30 cellular contexts compared by ENCODE assay signal in the genomic region with DNA sequence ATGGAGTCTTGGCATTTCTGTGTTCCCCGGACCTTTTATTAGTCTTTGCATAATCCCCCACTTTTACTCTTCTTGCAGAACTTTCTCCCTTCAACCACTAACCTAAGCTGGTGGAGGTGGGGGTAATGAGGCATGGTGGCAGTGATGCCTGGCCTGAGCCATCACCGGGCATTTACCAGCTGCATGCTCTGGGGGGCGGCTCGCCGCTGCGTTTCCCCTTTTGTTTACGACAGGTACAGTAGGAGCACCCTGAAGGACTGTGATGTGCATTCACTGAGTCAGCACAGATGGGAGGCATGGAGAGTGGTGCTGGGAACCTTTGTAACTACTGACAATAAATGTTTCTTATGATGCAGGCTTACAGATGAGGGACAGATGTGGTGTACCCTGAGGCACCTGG. TPM values are rescaled to one million over a fixed set of nuclear protein-coding genes. Genes with fewer than 3 reads are reported as not detected.
DNase-seq lines count a peak whose midpoint lies in the region; ATAC-seq and TF ChIP-seq lines count a peak whose summit lies in the region.
"Had no signal": no experiment of that assay in that cellular context is flagged by ENCODE, and none has a peak within 500 bp of the region (broad histone marks: within the 10 kb centered on the region; RNA-seq: fewer than 3 reads in every experiment).

No MANE protein-coding gene starts in this region.

- no peaks in the 10 kb centered on the region for H3K79me2 ChIP-seq in SK-N-SH (ENCODE audit: insufficient read depth)

- peaks cover 11% of the 10 kb centered on the region for H3K4me1 Mint-ChIP-seq in T-helper 17 cell

- H3K4me2 ChIP-seq in SK-N-SH, result no peak overlapping the region
- H3K4me2 ChIP-seq: A549 had no signal

- peaks cover 6 to 31% of the 10 kb centered on the region in 2 experiments for H3K36me3 ChIP-seq in SK-N-SH (replicated peaks in 1 of 2; ENCODE audit: control insufficient read depth in 1 of 2, insufficient read depth in 2 of 2, low read length in 1 of 2)
- peaks cover 4% of the 10 kb centered on the region for H3K36me3 ChIP-seq in H7 (replicated peaks; ENCODE audit: control insufficient read depth, insufficient read depth, low read length)
- H3K36me3 ChIP-seq in lung (ENCODE audit: control insufficient read depth in 2 of 2, insufficient read depth in 2 of 2, low read length in 2 of 2), result peaks cover 5 to 17% of the 10 kb centered on the region in 2 donors
- H3K36me3 ChIP-seq: prostate gland had no signal

- no peak overlapping the region for H3K4me3 Mint-ChIP-seq in T-helper 17 cell
- H3K4me3 Mint-ChIP-seq: activated CD4-positive, alpha-beta memory T cell treated with anti-CD3 and anti-CD28 coated beads, Interleukin-2, amount 10 ng/mL, durations not matched to agents 7 days and 5 days; stimulated activated memory B cell treated with anti-CD40 and anti-IgM and Interleukin-4, amounts not matched to agents 10 μg/mL and 1 μg/mL and 100 μg/mL, for 72 hours had no signal

- H3K27me3 ChIP-seq in SK-N-SH (ENCODE audit: insufficient read depth), result no peaks in the 10 kb centered on the region
- no peaks in the 10 kb centered on the region for H3K27me3 ChIP-seq in H7 (ENCODE audit: control insufficient read depth, insufficient read depth, low read length)
- H3K27me3 ChIP-seq in lung (ENCODE audit: control insufficient read depth, insufficient read depth), result no peaks in the 10 kb centered on the region
- H3K27me3 ChIP-seq: MG63, testis, vagina had no signal

- no peak for TF ChIP-seq EP300 in SK-N-SH (IDR thresholded peaks at IDR 0.05; ENCODE audit: borderline replicate concordance in 1 of 2, low read depth in 1 of 2, low read length in 1 of 2)

- H3K36me3 Mint-ChIP-seq in T-helper 17 cell (ENCODE audit: low read depth), result no peaks in the 10 kb centered on the region

- H3K9ac ChIP-seq in SK-N-SH, result no peak overlapping the region

- H3K9me3 ChIP-seq in SK-N-SH, result no peaks in the 10 kb centered on the region
- H3K9me3 ChIP-seq in T-helper 17 cell (ENCODE audit: control insufficient read depth, low read length, poor library complexity, severe bottlenecking), result no peaks in the 10 kb centered on the region
- H3K9me3 ChIP-seq in lung (ENCODE audit: control insufficient read depth in 2 of 2, insufficient read depth in 1 of 2, low read length in 1 of 2), result no peaks in the 10 kb centered on the region
- H3K9me3 ChIP-seq: A549, MG63, prostate gland, testis, vagina had no signal

- H3K27ac Mint-ChIP-seq in T-helper 17 cell, result peak overlapping the region; percentile 86
- H3K27ac Mint-ChIP-seq: activated CD4-positive, alpha-beta memory T cell treated with anti-CD3 and anti-CD28 coated beads, Interleukin-2, amount 10 ng/mL, durations not matched to agents 7 days and 5 days; stimulated activated memory B cell treated with anti-CD40 and anti-IgM and Interleukin-4, amounts not matched to agents 10 μg/mL and 1 μg/mL and 100 μg/mL, for 72 hours had no signal

- DNase-seq in SK-N-SH (peak; percentile 24), H7 (peak; percentile 68), T-helper 17 cell (no peak), lung (ENCODE audit: low spot score) (peak; percentile 22), HuH-7.5 (ENCODE audit: low spot score) (no peak), SW480 (ENCODE audit: low spot score) (no peak)
- DNase-seq: activated CD4-positive, alpha-beta memory T cell treated with anti-CD3 and anti-CD28 coated beads, Interleukin-2, amount 10 ng/mL, durations not matched to agents 7 days and 5 days; activated CD4-positive, CD25-positive, alpha-beta regulatory T cell; activated effector memory CD4-positive, alpha-beta T cell treated with anti-CD3 and anti-CD28 coated beads, Interleukin-2, amount 50 U/mL, for 16 hours; central memory CD4-positive, alpha-beta T cell; DMS53; mesenchymal stem cell; MG63; NCI-H1417 treated with DMSO at 0.1 percent for 48 hours; NCI-H2081; NCI-H345; stimulated activated CD4-positive, alpha-beta T cell treated with anti-CD3 and anti-CD28 coated beads, Interleukin-4, amount 100 ng/mL, for 4 hours; T1000; testis had no signal

- H4K20me1 ChIP-seq in SK-N-SH (ENCODE audit: insufficient read depth), result no peaks in the 10 kb centered on the region

- no peaks in the 10 kb centered on the region for H3K9me2 ChIP-seq in SK-N-SH

- no peak overlapping the region for H2AFZ ChIP-seq in SK-N-SH (ENCODE audit: low read depth)

- H3F3A ChIP-seq in SK-N-SH (replicated peaks; ENCODE audit: insufficient read depth), result peaks cover 3% of the 10 kb centered on the region

- no peak overlapping the region for H3K27ac ChIP-seq in SK-N-SH (ENCODE audit: low read depth in 2 of 2, low read length in 1 of 2)
- H3K27ac ChIP-seq in lung (ENCODE audit: low read depth in 1 of 2, low read length in 1 of 2), result no peak overlapping the region
- H3K27ac ChIP-seq: A549, prostate gland, SK-N-MC, testis, vagina had no signal

- WGBS in SK-N-SH (ENCODE audit: low lambda C conversion rate), result 58% methylated on average over 7 of the region's 7 CpGs
- 53 to 56% methylated on average over 7 of the region's 7 CpGs for WGBS in lung, 2 donors

- POLR2A ChIA-PET in SK-N-SH (lab: Yijun Ruan, JAX), result no interaction called here

- no peak for TF ChIP-seq RAD21 in SK-N-SH (IDR thresholded peaks at IDR 0.05; ENCODE audit: low read length)

- TF ChIP-seq CTCF in SK-N-SH (IDR thresholded peaks at IDR 0.05) (no peak), lung (IDR thresholded peaks at IDR 0.05; ENCODE audit: control extremely low read depth, extremely low read depth) (no peak)

- CTCF ChIA-PET in SK-N-SH (lab: Yijun Ruan, JAX), result interaction anchor here (1.0 to 5.0 kb wide), 4 partner anchors 14 to 521 kb away, joined by 3 to 65 read pairs (median 17); no protein-coding TSS in a partner anchor

- peaks cover 0 to 3% of the 10 kb centered on the region in 2 experiments; a peak in 1 of 4 replicates for H3K4me1 ChIP-seq in SK-N-SH (ENCODE audit: control insufficient read depth in 1 of 2, insufficient read depth in 2 of 2, low read depth in 1 of 2, low read length in 1 of 2)
- H3K4me1 ChIP-seq in lung (ENCODE audit: control insufficient read depth in 2 of 2, insufficient read depth in 2 of 2, low read length in 2 of 2), result peaks cover 0 to under 1% of the 10 kb centered on the region in 2 donors
- H3K4me1 ChIP-seq: A549, prostate gland, vagina had no signal

- no peak overlapping the region for H3K4me3 ChIP-seq in SK-N-SH (ENCODE audit: low read depth in 2 of 2, low read length in 1 of 2)
- H3K4me3 ChIP-seq in H7 (ENCODE audit: insufficient read depth, low read depth, low read length), result no peak overlapping the region
- no peak overlapping the region for H3K4me3 ChIP-seq in lung
- H3K4me3 ChIP-seq: A549, K562, MG63, prostate gland, SK-N-MC, testis, vagina had no signal

- ATAC-seq in SK-N-SH treated with all-trans-retinoic acid at 6 μM for 48 hours (no peak), T-helper 17 cell (no peak), lung (ENCODE audit: insufficient read depth, low FRiP score) (no peak), GM18909 (IDR thresholded peaks at IDR 0.05; ENCODE audit: poor library complexity, unreplicated experiment) (no peak)
- ATAC-seq: A549; esophagus mucosa; K562; left lobe of liver; stimulated activated memory B cell treated with anti-CD40 and anti-IgM and Interleukin-4, amounts not matched to agents 10 μg/mL and 1 μg/mL and 100 μg/mL, for 72 hours had no signal

- no peaks in the 10 kb centered on the region for H3K27me3 Mint-ChIP-seq in T-helper 17 cell
- H3K27me3 Mint-ChIP-seq: activated CD4-positive, alpha-beta memory T cell treated with anti-CD3 and anti-CD28 coated beads, Interleukin-2, amount 10 ng/mL, durations not matched to agents 7 days and 5 days; stimulated activated memory B cell treated with anti-CD40 and anti-IgM and Interleukin-4, amounts not matched to agents 10 μg/mL and 1 μg/mL and 100 μg/mL, for 72 hours had no signal

TF ChIP-seq in SK-N-SH, 30 proteins besides CTCF, POLR2A, EP300 and RAD21 (continues in another document):
- no peak for TF ChIP-seq CHD2 (IDR thresholded peaks at IDR 0.05; ENCODE audit: low read length, partially characterized antibody)
- TF ChIP-seq ELF1 (IDR thresholded peaks at IDR 0.05), result no peak
- TF ChIP-seq FOXJ3 (CRISPR knock-in tag; IDR thresholded peaks at IDR 0.05), result no peak

TF ChIP-seq in SK-N-SH treated with all-trans-retinoic acid at 6 μM for 48 hours, 23 proteins besides CTCF, POLR2A, EP300 and RAD21 (continues in another document):
- TF ChIP-seq BACH2 (CRISPR knock-in tag; IDR thresholded peaks at IDR 0.05; ENCODE audit: borderline replicate concordance) (no peak), ZNF70 (CRISPR knock-in tag; IDR thresholded peaks at IDR 0.05) (no peak)

RNA-seq across cellular contexts. Expression of a gene that starts 46.9 kb away (rescaled TPM):
- 78.9 and 105 TPM in 2 replicates for polyA plus RNA-seq in SK-N-SH (2012; rRNA removed)
- 82.9 and 136 TPM in 2 replicates for polyA plus RNA-seq in SK-N-SH (2012; cell fraction: cytosol; rRNA removed)
- polyA plus RNA-seq in SK-N-SH (2012; cell fraction: nucleus; rRNA removed), result 46.4 and 49.5 TPM in 2 replicates
- total RNA-seq in H7 (2014; rRNA removed; shearing (Covaris generic)), result 82.4 and 89.1 TPM in 2 replicates
- 10 to 100 TPM; 68.1 to 72.6 TPM for total RNA-seq in T-helper 17 cell
- total RNA-seq in lung, result 10 to 100 TPM; 66.0 to 93.6 TPM
- 10 to 100 TPM; 23.4 to 84.7 TPM for polyA plus RNA-seq in lung

RNA-seq across cellular contexts. Expression of a gene that starts 57.3 kb away (rescaled TPM):
- polyA plus RNA-seq in SK-N-SH (2012; rRNA removed), result 0.03 TPM in 1 of 2 replicates, not detected in the other
- polyA plus RNA-seq in SK-N-SH (2012; cell fraction: cytosol; rRNA removed), result under 0.01 TPM in 1 of 2 replicates, not detected in the other
- polyA plus RNA-seq in SK-N-SH (2012; cell fraction: nucleus; rRNA removed), result 0.07 and 0.18 TPM in 2 replicates
- total RNA-seq in H7 (2014; rRNA removed; shearing (Covaris generic)), result 0.28 and 0.70 TPM in 2 replicates
- total RNA-seq in T-helper 17 cell, result under 1 TPM in 1 of 2 donors, not detected in 1; 0.34 TPM
- under 1 TPM; 0.09 to 0.37 TPM for total RNA-seq in lung
- not detected for polyA plus RNA-seq in lung
- total RNA-seq: left lobe of liver, RPMI7951, vagina had no signal

RNA-seq across cellular contexts. Expression of a gene that starts 58.8 kb away (rescaled TPM):
- polyA plus RNA-seq in SK-N-SH (2012; rRNA removed), result 72.7 and 84.9 TPM in 2 replicates
- 57.6 and 77.8 TPM in 2 replicates for polyA plus RNA-seq in SK-N-SH (2012; cell fraction: cytosol; rRNA removed)
- polyA plus RNA-seq in SK-N-SH (2012; cell fraction: nucleus; rRNA removed), result 57.2 and 78.1 TPM in 2 replicates
- total RNA-seq in H7 (2014; rRNA removed; shearing (Covaris generic)), result 57.6 and 73.6 TPM in 2 replicates
- 10 to 100 TPM; 56.1 to 71.2 TPM for total RNA-seq in T-helper 17 cell
- 10 to 100 TPM; 36.4 to 79.7 TPM for total RNA-seq in lung
- polyA plus RNA-seq in lung, result 10 to 100 TPM; 20.4 to 43.8 TPM

Comparison
In these comparisons a context has a peak if more than half of its experiments do, and no peak if none do; other contexts are left out.
1. DNase-seq: peak in SK-N-SH (single experiment), H7 (single experiment) and lung (single experiment); none in T-helper 17 cell (0 of 3), HuH-7.5 (single experiment) and SW480 (single experiment).